In the genomic region with DNA sequence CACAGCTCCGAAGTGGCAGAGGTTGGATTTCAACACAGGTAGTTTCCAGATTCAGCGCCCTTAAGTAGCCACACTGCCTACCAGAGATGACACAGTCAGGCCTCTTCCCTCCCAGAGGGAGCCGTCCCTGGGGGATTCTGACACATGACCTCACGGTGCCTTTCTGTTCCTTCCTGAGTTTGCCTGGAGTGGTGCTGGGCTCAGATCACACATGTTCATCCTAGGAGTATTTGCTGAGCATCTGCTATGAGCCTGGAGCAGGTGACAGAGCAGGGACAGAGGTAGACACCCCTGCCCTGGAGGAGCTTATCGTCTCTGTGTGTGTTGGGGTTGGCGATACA, we compare ENCODE assay signal across 12 cellular contexts.
DNase-seq lines count a peak whose midpoint lies in the region; ATAC-seq and TF ChIP-seq lines count a peak whose summit lies in the region.
"Had no signal": no experiment of that assay in that cellular context is flagged by ENCODE, and none has a peak within 500 bp of the region (broad histone marks: within the 10 kb centered on the region; RNA-seq: fewer than 3 reads in every experiment).

No MANE protein-coding gene starts in this region.

- no peak overlapping the region for H2BK5ac ChIP-seq in mesendoderm (ENCODE audit: low read length)

- H3K36me3 ChIP-seq in mesendoderm (ENCODE audit: control insufficient read depth, insufficient read depth, low read length): no peaks in the 10 kb centered on the region
- H3K36me3 ChIP-seq in upper lobe of left lung: no peaks in the 10 kb centered on the region

- no peak overlapping the region for H3K4me2 ChIP-seq in mesendoderm (ENCODE audit: low read length)

- ATAC-seq in upper lobe of left lung (ENCODE audit: low FRiP score in 2 of 2): no peak
- ATAC-seq in HG03025 (IDR thresholded peaks at IDR 0.05; ENCODE audit: low FRiP score, unreplicated experiment): no peak

- H3K27me3 Mint-ChIP-seq in activated naive CD8-positive, alpha-beta T cell: no peaks in the 10 kb centered on the region
- H3K27me3 Mint-ChIP-seq in activated naive CD8-positive, alpha-beta T cell treated with anti-CD3 and anti-CD28 coated beads for 36 hours: no peaks in the 10 kb centered on the region
- peaks cover 0 to 13% (median 6%) of the 10 kb centered on the region in 3 donors for H3K27me3 Mint-ChIP-seq in CD14-positive monocyte (ENCODE audit: low read depth in 3 of 3)

- H3K27ac ChIP-seq in mesendoderm (ENCODE audit: low read depth, low read length): no peak overlapping the region
- peak overlapping the region; percentile 47 to 86 (median 76) for H3K27ac ChIP-seq in upper lobe of left lung
- H3K27ac ChIP-seq: SK-N-MC had no signal

- H4K5ac ChIP-seq in mesendoderm (ENCODE audit: low read length): no peak overlapping the region

- in situ Hi-C loops in T47D (cut with HindIII; ENCODE audit: low pct_unique_long_range_greater_than_20kb, low sequenced_read_pairs): no loop called here

- no peak overlapping the region for H2BK15ac ChIP-seq in mesendoderm (replicated peaks; ENCODE audit: low read depth)

- DNase-seq in activated naive CD8-positive, alpha-beta T cell treated with anti-CD3 and anti-CD28 coated beads for 36 hours: no peak
- peak; percentile 79 to 87 for DNase-seq in T47D (ENCODE audit: low read depth in 1 of 2, low spot score in 1 of 2)
- DNase-seq in mesendoderm: peak; percentile 63
- DNase-seq in upper lobe of left lung: no peak
- no peak for DNase-seq in CD14-positive monocyte (ENCODE audit: low spot score)
- DNase-seq in NCI-H146 (lab: John Stamatoyannopoulos, UW): no peak
- DNase-seq: activated gamma-delta T cell; stimulated activated CD4-positive, alpha-beta T cell treated with anti-CD3 and anti-CD28 coated beads, Interleukin-4, amount 100 ng/mL, for 1 hour had no signal

- no peaks in the 10 kb centered on the region for H3K79me2 ChIP-seq in mesendoderm (ENCODE audit: control insufficient read depth, insufficient read depth, low read length)

- no peaks in the 10 kb centered on the region for H3K79me1 ChIP-seq in mesendoderm (ENCODE audit: low read length)

- peak overlapping the region; percentile 4 for H3K4me3 Mint-ChIP-seq in activated naive CD8-positive, alpha-beta T cell
- H3K4me3 Mint-ChIP-seq in activated naive CD8-positive, alpha-beta T cell treated with anti-CD3 and anti-CD28 coated beads for 36 hours: no peak overlapping the region
- no peak overlapping the region for H3K4me3 Mint-ChIP-seq in CD14-positive monocyte

- H3K4me3 ChIP-seq in mesendoderm (ENCODE audit: low read length) (no peak overlapping the region), upper lobe of left lung (no peak overlapping the region)
- H3K4me3 ChIP-seq: A549, SK-N-MC had no signal

- no peak overlapping the region for H2BK120ac ChIP-seq in mesendoderm (ENCODE audit: low read depth, low read length)

- no peak overlapping the region for H3K4ac ChIP-seq in mesendoderm (ENCODE audit: low read depth, low read length)

- H2AK5ac ChIP-seq in mesendoderm (ENCODE audit: low read length): no peak overlapping the region

- no peak for TF ChIP-seq POLR2A in upper lobe of left lung (IDR thresholded peaks at IDR 0.05)

- peak overlapping the region; percentile 2 for H3K56ac ChIP-seq in mesendoderm (ENCODE audit: low read length)

- H3K36me3 Mint-ChIP-seq in activated naive CD8-positive, alpha-beta T cell: no peaks in the 10 kb centered on the region
- H3K36me3 Mint-ChIP-seq in activated naive CD8-positive, alpha-beta T cell treated with anti-CD3 and anti-CD28 coated beads for 36 hours: no peaks in the 10 kb centered on the region
- no peaks in the 10 kb centered on the region for H3K36me3 Mint-ChIP-seq in CD14-positive monocyte

- H3K4me1 Mint-ChIP-seq in activated naive CD8-positive, alpha-beta T cell (ENCODE audit: low read depth): peaks cover 16% of the 10 kb centered on the region
- H3K4me1 Mint-ChIP-seq in activated naive CD8-positive, alpha-beta T cell treated with anti-CD3 and anti-CD28 coated beads for 36 hours: peaks cover 12% of the 10 kb centered on the region
- H3K4me1 Mint-ChIP-seq in CD14-positive monocyte: no peaks in the 10 kb centered on the region

- no peak overlapping the region for H3K23ac ChIP-seq in mesendoderm (ENCODE audit: low read length)

- intact Hi-C loops in CD14-positive monocyte (cut with micrococcal nuclease): no loop called here

- no peak for TF ChIP-seq EP300 in upper lobe of left lung (IDR thresholded peaks at IDR 0.05)

- no peak overlapping the region for H3K9ac ChIP-seq in mesendoderm (ENCODE audit: low read length)

- H3K18ac ChIP-seq in mesendoderm (ENCODE audit: low read length): no peak overlapping the region

- H3K27me3 ChIP-seq in mesendoderm (ENCODE audit: insufficient read depth, low read length, poor library complexity): no peaks in the 10 kb centered on the region
- no peaks in the 10 kb centered on the region for H3K27me3 ChIP-seq in upper lobe of left lung

- H4K8ac ChIP-seq in mesendoderm (ENCODE audit: low read depth, low read length): no peak overlapping the region

- H3K27ac Mint-ChIP-seq in activated naive CD8-positive, alpha-beta T cell: no peak overlapping the region
- H3K27ac Mint-ChIP-seq in activated naive CD8-positive, alpha-beta T cell treated with anti-CD3 and anti-CD28 coated beads for 36 hours: no peak overlapping the region
- peak overlapping the region in 1 of 7 donors; percentile 1 for H3K27ac Mint-ChIP-seq in CD14-positive monocyte

- no CpG with 5 or more reads among the region's 6 CpGs for WGBS in mesendoderm (ENCODE audit: extremely low coverage, insufficient coverage, low lambda C conversion rate)
- whole genome bisulfite sequencing in upper lobe of left lung, 2 donors: 49 to 83% methylated on average over 3 to 6 of the region's 6 CpGs

- peaks cover 5% of the 10 kb centered on the region for H3K4me1 ChIP-seq in mesendoderm (ENCODE audit: control insufficient read depth, low read depth, low read length)
- H3K4me1 ChIP-seq in upper lobe of left lung: peaks cover 23 to 34% (median 29%) of the 10 kb centered on the region in 4 donors

- H3K9me3 Mint-ChIP-seq in activated naive CD8-positive, alpha-beta T cell (ENCODE audit: low read depth): no peaks in the 10 kb centered on the region
- H3K9me3 Mint-ChIP-seq in activated naive CD8-positive, alpha-beta T cell treated with anti-CD3 and anti-CD28 coated beads for 36 hours: no peaks in the 10 kb centered on the region
- H3K9me3 Mint-ChIP-seq in CD14-positive monocyte: peaks cover 0 to 2% (median 0%) of the 10 kb centered on the region in 7 donors

- TF ChIP-seq CTCF in upper lobe of left lung (IDR thresholded peaks at IDR 0.05) (no peak), CD14-positive monocyte (IDR thresholded peaks at IDR 0.05) (no peak)

- H3K9me3 ChIP-seq in upper lobe of left lung: no peaks in the 10 kb centered on the region
- H3K9me3 ChIP-seq: A549 had no signal

Comparison
In these comparisons a context has a peak if more than half of its experiments do, and no peak if none do; other contexts are left out.
1. DNase-seq: peak in T47D (2 of 2) and mesendoderm (single experiment); none in activated naive CD8-positive, alpha-beta T cell treated with anti-CD3 and anti-CD28 coated beads for 36 hours (single experiment), upper lobe of left lung (0 of 2), CD14-positive monocyte (single experiment) and NCI-H146 (single experiment).